1 cellular context compared by ENCODE assay signal in genomic region chr20:5070081-5070480, GRCh38.
TF ChIP-seq lines count a peak whose summit lies in the region.

No MANE protein-coding gene starts in this region.

TF ChIP-seq in HepG2, 621 proteins besides CTCF, POLR2A, EP300 and RAD21:
- TF ChIP-seq ZNF441 (CRISPR knock-in tag; IDR thresholded peaks at IDR 0.05; ENCODE audit: borderline replicate concordance) = 0 out of 2 replicates have a peak, but pooled peaks have one; percentile 41
- no peak for TF ChIP-seq ZBTB25 (CRISPR knock-in tag; IDR thresholded peaks at IDR 0.05)
- no peak for TF ChIP-seq PLRG1 (conservative IDR thresholded peaks at IDR 0.05)
- TF ChIP-seq CENPBD1 (CRISPR knock-in tag; IDR thresholded peaks at IDR 0.05; ENCODE audit: borderline replicate concordance, low read depth) = no peak
- peak; percentile 73; the same call in 1 of the 2 replicates for TF ChIP-seq RBAK (CRISPR knock-in tag; IDR thresholded peaks at IDR 0.05)
- TF ChIP-seq MIXL1 (CRISPR knock-in tag; IDR thresholded peaks at IDR 0.05) = peak; percentile 14; the same call in 1 of the 2 replicates
- 0 out of 2 replicates have a peak, but pooled peaks have one; percentile 42 for TF ChIP-seq ZNF672 (CRISPR knock-in tag; IDR thresholded peaks at IDR 0.05)
- 0 out of 2 replicates have a peak, but pooled peaks have one; percentile 7 for TF ChIP-seq ZMYM4 (CRISPR knock-in tag; IDR thresholded peaks at IDR 0.05)
- TF ChIP-seq ZNF644 (CRISPR knock-in tag; IDR thresholded peaks at IDR 0.05; ENCODE audit: low read depth) = 0 out of 2 replicates have a peak, but pooled peaks have one; percentile 35
- TF ChIP-seq MIER3 (CRISPR knock-in tag; IDR thresholded peaks at IDR 0.05; ENCODE audit: borderline replicate concordance) = no peak
- TF ChIP-seq NKX3-1 (CRISPR knock-in tag; IDR thresholded peaks at IDR 0.05) = no peak
- TF ChIP-seq STAG1 (CRISPR knock-in tag; IDR thresholded peaks at IDR 0.05) = peak; percentile 65
TF ChIP-seq in HepG2: peak in this region for 7.
